13 cellular contexts compared by ENCODE assay signal in genomic region chr12:120467439-120467838, GRCh38. TPM values are rescaled to one million over a fixed set of nuclear protein-coding genes. Genes with fewer than 3 reads are reported as not detected.
DNase-seq lines count a peak whose midpoint lies in the region; ATAC-seq and TF ChIP-seq lines count a peak whose summit lies in the region.
"Had no signal": no experiment of that assay in that cellular context is flagged by ENCODE, and none has a peak within 500 bp of the region (broad histone marks: within the 10 kb centered on the region; RNA-seq: fewer than 3 reads in every experiment).

No MANE protein-coding gene starts in this region.

- peaks cover 54% of the 10 kb centered on the region for H3K36me3 ChIP-seq in OCI-LY1 (ENCODE audit: insufficient read depth, low read length)
- H3K36me3 ChIP-seq: uterus had no signal

- no peak overlapping the region for H2AFZ ChIP-seq in OCI-LY1 (ENCODE audit: low read length)

- H3K27ac Mint-ChIP-seq in activated CD4-positive, alpha-beta memory T cell treated with anti-CD3 and anti-CD28 coated beads, Interleukin-2, amount 10 ng/mL, durations not matched to agents 7 days and 5 days, result no peak overlapping the region
- no peak overlapping the region for H3K27ac Mint-ChIP-seq in activated CD4-positive, alpha-beta memory T cell treated with anti-CD3 and anti-CD28 coated beads for 36 hours
- H3K27ac Mint-ChIP-seq in chondrocyte (ENCODE audit: unreplicated experiment) (peak overlapping the region; percentile 97), osteocyte (ENCODE audit: unreplicated experiment) (peak overlapping the region; percentile 91)

- intact Hi-C loops in activated CD4-positive, alpha-beta memory T cell treated with anti-CD3 and anti-CD28 coated beads for 36 hours (cut with micrococcal nuclease), result no loop called here

- CTCF ChIA-PET in activated CD4-positive, alpha-beta memory T cell treated with anti-CD3 and anti-CD28 coated beads, Interleukin-2, amount 10 ng/mL, durations not matched to agents 7 days and 5 days (lab: Charles Lee), result interaction anchor here (0.6 to 3.6 kb wide), 11 partner anchors 9 to 170 kb away, joined by 3 to 21 read pairs (median 6); partner anchors contain the start of genes COX6A1 and POP5
- CTCF ChIA-PET in activated CD4-positive, alpha-beta memory T cell treated with anti-CD3 and anti-CD28 coated beads for 36 hours (lab: Charles Lee), result interaction anchor here (1.2 to 7.5 kb wide), 8 partner anchors 12 to 112 kb away, joined by 3 to 97 read pairs (median 6); no protein-coding TSS in a partner anchor

- no peaks in the 10 kb centered on the region for H3K9me3 Mint-ChIP-seq in activated CD4-positive, alpha-beta memory T cell treated with anti-CD3 and anti-CD28 coated beads, Interleukin-2, amount 10 ng/mL, durations not matched to agents 7 days and 5 days
- no peaks in the 10 kb centered on the region for H3K9me3 Mint-ChIP-seq in activated CD4-positive, alpha-beta memory T cell treated with anti-CD3 and anti-CD28 coated beads for 36 hours
- no peaks in the 10 kb centered on the region for H3K9me3 Mint-ChIP-seq in chondrocyte (ENCODE audit: low read depth)
- no peaks in the 10 kb centered on the region for H3K9me3 Mint-ChIP-seq in osteocyte (ENCODE audit: unreplicated experiment)

- H3K27me3 Mint-ChIP-seq in activated CD4-positive, alpha-beta memory T cell treated with anti-CD3 and anti-CD28 coated beads, Interleukin-2, amount 10 ng/mL, durations not matched to agents 7 days and 5 days, result no peaks in the 10 kb centered on the region
- no peaks in the 10 kb centered on the region for H3K27me3 Mint-ChIP-seq in activated CD4-positive, alpha-beta memory T cell treated with anti-CD3 and anti-CD28 coated beads for 36 hours
- no peaks in the 10 kb centered on the region for H3K27me3 Mint-ChIP-seq in chondrocyte (ENCODE audit: low read depth)
- no peaks in the 10 kb centered on the region for H3K27me3 Mint-ChIP-seq in osteocyte (ENCODE audit: unreplicated experiment)

- H3K27me3 ChIP-seq in OCI-LY1 (ENCODE audit: insufficient read depth, low read length), result no peaks in the 10 kb centered on the region
- H3K27me3 ChIP-seq: breast epithelium, uterus had no signal

- H3K9ac ChIP-seq in OCI-LY1 (ENCODE audit: low read length), result no peak overlapping the region; the same call in 1 of the 2 replicates

- H3K9me3 ChIP-seq in OCI-LY1 (ENCODE audit: low read length), result no peaks in the 10 kb centered on the region
- H3K9me3 ChIP-seq: breast epithelium, uterus had no signal

- POLR2A ChIA-PET in activated CD4-positive, alpha-beta memory T cell treated with anti-CD3 and anti-CD28 coated beads, Interleukin-2, amount 10 ng/mL, durations not matched to agents 7 days and 5 days (lab: Charles Lee), result interaction anchor here (0.7 to 4.6 kb wide), 7 partner anchors 28 to 176 kb away, joined by 3 to 31 read pairs (median 11); partner anchors contain the start of genes COX6A1, DYNLL1, POP5 and RNU4-1
- POLR2A ChIA-PET in activated CD4-positive, alpha-beta memory T cell treated with anti-CD3 and anti-CD28 coated beads for 36 hours (lab: Charles Lee), result interaction anchor here (1.4 to 2.8 kb wide), 4 partner anchors 21 to 266 kb away, joined by 4 to 13 read pairs (median 8); partner anchors contain the start of genes DYNLL1, GATC, RNU4-2 and RPLP0

- no peak for DNase-seq in activated CD4-positive, alpha-beta memory T cell treated with anti-CD3 and anti-CD28 coated beads, Interleukin-2, amount 10 ng/mL, durations not matched to agents 7 days and 5 days
- DNase-seq in activated CD4-positive, alpha-beta memory T cell treated with anti-CD3 and anti-CD28 coated beads for 36 hours, result no peak
- DNase-seq in chondrocyte (ENCODE audit: low spot score), result no peak
- DNase-seq in osteocyte (ENCODE audit: extremely low spot score, unreplicated experiment), result no peak
- DNase-seq in SW480 (ENCODE audit: low spot score), result no peak
- DNase-seq: activated CD8-positive, alpha-beta memory T cell treated with anti-CD3 and anti-CD28 coated beads, Interleukin-2, amount 50 U/mL, for 48 hours; KG1; NCI-H2081; uterus had no signal

- H4K20me1 ChIP-seq in OCI-LY1 (ENCODE audit: insufficient read depth, low read length), result 0 out of 2 replicates have a peak, but pooled peaks cover 3% of the 10 kb centered on the region

- peaks cover 42% of the 10 kb centered on the region for H3K79me2 ChIP-seq in OCI-LY1 (ENCODE audit: insufficient read depth, low read length)

- peaks cover 48% of the 10 kb centered on the region for H3K36me3 Mint-ChIP-seq in activated CD4-positive, alpha-beta memory T cell treated with anti-CD3 and anti-CD28 coated beads, Interleukin-2, amount 10 ng/mL, durations not matched to agents 7 days and 5 days (ENCODE audit: low read depth)
- H3K36me3 Mint-ChIP-seq in activated CD4-positive, alpha-beta memory T cell treated with anti-CD3 and anti-CD28 coated beads for 36 hours, result peaks cover 31% of the 10 kb centered on the region
- H3K36me3 Mint-ChIP-seq in chondrocyte (ENCODE audit: low read depth) (peaks cover 10% of the 10 kb centered on the region), osteocyte (ENCODE audit: unreplicated experiment) (peaks cover 17% of the 10 kb centered on the region)

- ATAC-seq in HG02588 (IDR thresholded peaks at IDR 0.05; ENCODE audit: unreplicated experiment) (no peak), HG02938 (IDR thresholded peaks at IDR 0.05; ENCODE audit: unreplicated experiment) (no peak)

- H3K4me1 Mint-ChIP-seq in activated CD4-positive, alpha-beta memory T cell treated with anti-CD3 and anti-CD28 coated beads, Interleukin-2, amount 10 ng/mL, durations not matched to agents 7 days and 5 days, result peaks cover 42% of the 10 kb centered on the region
- peaks cover 31% of the 10 kb centered on the region for H3K4me1 Mint-ChIP-seq in activated CD4-positive, alpha-beta memory T cell treated with anti-CD3 and anti-CD28 coated beads for 36 hours (ENCODE audit: low read depth)
- peaks cover 35% of the 10 kb centered on the region for H3K4me1 Mint-ChIP-seq in chondrocyte (ENCODE audit: low read depth)
- H3K4me1 Mint-ChIP-seq in osteocyte (ENCODE audit: unreplicated experiment), result peaks cover 32% of the 10 kb centered on the region

- H3K4me3 ChIP-seq in OCI-LY1 (ENCODE audit: low read depth, low read length, poor library complexity, severe bottlenecking), result peak overlapping the region; percentile 98

- peaks cover 47% of the 10 kb centered on the region for H3K4me1 ChIP-seq in OCI-LY1 (ENCODE audit: insufficient read depth, low read length, severe bottlenecking)

- peak overlapping the region; percentile 93 for H3K4me3 Mint-ChIP-seq in activated CD4-positive, alpha-beta memory T cell treated with anti-CD3 and anti-CD28 coated beads, Interleukin-2, amount 10 ng/mL, durations not matched to agents 7 days and 5 days
- H3K4me3 Mint-ChIP-seq in activated CD4-positive, alpha-beta memory T cell treated with anti-CD3 and anti-CD28 coated beads for 36 hours, result no peak overlapping the region
- H3K4me3 Mint-ChIP-seq in chondrocyte (ENCODE audit: unreplicated experiment) (no peak overlapping the region), osteocyte (ENCODE audit: unreplicated experiment) (peak overlapping the region; percentile 89)

- no peak overlapping the region for H3K27ac ChIP-seq in OCI-LY1 (ENCODE audit: low read depth, low read length, poor library complexity, severe bottlenecking)

- H3K9me2 ChIP-seq in OCI-LY1 (ENCODE audit: low read depth, low read length), result no peaks in the 10 kb centered on the region

- H3F3A ChIP-seq in OCI-LY1 (ENCODE audit: insufficient read depth, low read length), result no peaks in the 10 kb centered on the region

- peak overlapping the region; percentile 76; the same call in 1 of the 2 replicates for H3K4me2 ChIP-seq in OCI-LY1 (ENCODE audit: low read length)

- no peak for TF ChIP-seq CTCF in OCI-LY1 (IDR thresholded peaks at IDR 0.05; ENCODE audit: low read length)
- TF ChIP-seq CTCF in chondrocyte (IDR thresholded peaks at IDR 0.05), result no peak
- no peak for TF ChIP-seq CTCF in osteocyte (IDR thresholded peaks at IDR 0.05)

RNA-seq across cellular contexts. Expression of gene SRSF9, which starts 2.1 kb away (rescaled TPM):
- total RNA-seq in activated CD4-positive, alpha-beta memory T cell treated with anti-CD3 and anti-CD28 coated beads, Interleukin-2, amount 10 ng/mL, durations not matched to agents 7 days and 5 days, result 100 to 1,000 TPM; 175 to 180 TPM
- 100 to 1,000 TPM; 218 to 221 TPM for total RNA-seq in activated CD4-positive, alpha-beta memory T cell treated with anti-CD3 and anti-CD28 coated beads for 36 hours
- total RNA-seq in chondrocyte, result 108 to 150 TPM (median 113 TPM) in 3 replicates
- 143 and 151 TPM in 2 replicates for total RNA-seq in osteocyte

RNA-seq across cellular contexts. Expression of gene GATC, which starts 21.2 kb away (rescaled TPM):
- 10 to 100 TPM; 28.6 to 29.5 TPM for total RNA-seq in activated CD4-positive, alpha-beta memory T cell treated with anti-CD3 and anti-CD28 coated beads, Interleukin-2, amount 10 ng/mL, durations not matched to agents 7 days and 5 days
- 10 to 100 TPM; 35.1 to 37.1 TPM for total RNA-seq in activated CD4-positive, alpha-beta memory T cell treated with anti-CD3 and anti-CD28 coated beads for 36 hours
- total RNA-seq in chondrocyte (17.6 to 18.8 TPM (median 18.0 TPM) in 3 replicates), osteocyte (16.1 and 21.1 TPM in 2 replicates)

RNA-seq across cellular contexts. Expression of gene TRIAP1, which starts 21.3 kb away (rescaled TPM):
- total RNA-seq in activated CD4-positive, alpha-beta memory T cell treated with anti-CD3 and anti-CD28 coated beads, Interleukin-2, amount 10 ng/mL, durations not matched to agents 7 days and 5 days, result 10 to 100 TPM; 20.6 to 21.6 TPM
- total RNA-seq in activated CD4-positive, alpha-beta memory T cell treated with anti-CD3 and anti-CD28 coated beads for 36 hours, result 10 to 100 TPM; 32.2 to 34.6 TPM
- 26.3 to 32.3 TPM (median 27.1 TPM) in 3 replicates for total RNA-seq in chondrocyte
- 23.9 and 25.6 TPM in 2 replicates for total RNA-seq in osteocyte

RNA-seq across cellular contexts. Expression of gene DYNLL1, which starts 28.5 kb away (rescaled TPM):
- 100 to 1,000 TPM; 209 to 216 TPM for total RNA-seq in activated CD4-positive, alpha-beta memory T cell treated with anti-CD3 and anti-CD28 coated beads, Interleukin-2, amount 10 ng/mL, durations not matched to agents 7 days and 5 days
- total RNA-seq in activated CD4-positive, alpha-beta memory T cell treated with anti-CD3 and anti-CD28 coated beads for 36 hours, result 100 to 1,000 TPM; 176 to 184 TPM
- total RNA-seq in chondrocyte (317 to 550 TPM (median 322 TPM) in 3 replicates), osteocyte (324 and 325 TPM in 2 replicates)

RNA-seq across cellular contexts. Expression of gene COX6A1, which starts 29.5 kb away (rescaled TPM):
- 100 to 1,000 TPM; 318 to 323 TPM for total RNA-seq in activated CD4-positive, alpha-beta memory T cell treated with anti-CD3 and anti-CD28 coated beads, Interleukin-2, amount 10 ng/mL, durations not matched to agents 7 days and 5 days
- total RNA-seq in activated CD4-positive, alpha-beta memory T cell treated with anti-CD3 and anti-CD28 coated beads for 36 hours, result 100 to 1,000 TPM; 474 to 478 TPM
- total RNA-seq in chondrocyte (299 to 302 TPM (median 300 TPM) in 3 replicates), osteocyte (299 and 307 TPM in 2 replicates)

Comparison
In these comparisons a context has a peak if more than half of its experiments do, and no peak if none do; other contexts are left out.
1. H3K4me3 Mint-ChIP-seq: peak in activated CD4-positive, alpha-beta memory T cell treated with anti-CD3 and anti-CD28 coated beads, Interleukin-2, amount 10 ng/mL, durations not matched to agents 7 days and 5 days (single experiment) and osteocyte (single experiment); none in activated CD4-positive, alpha-beta memory T cell treated with anti-CD3 and anti-CD28 coated beads for 36 hours (single experiment) and chondrocyte (single experiment).
2. H3K27ac Mint-ChIP-seq: peak in chondrocyte (single experiment) and osteocyte (single experiment); none in activated CD4-positive, alpha-beta memory T cell treated with anti-CD3 and anti-CD28 coated beads, Interleukin-2, amount 10 ng/mL, durations not matched to agents 7 days and 5 days (single experiment) and activated CD4-positive, alpha-beta memory T cell treated with anti-CD3 and anti-CD28 coated beads for 36 hours (single experiment).